ENCODE assay signal across 14 cellular contexts in the genomic region with DNA sequence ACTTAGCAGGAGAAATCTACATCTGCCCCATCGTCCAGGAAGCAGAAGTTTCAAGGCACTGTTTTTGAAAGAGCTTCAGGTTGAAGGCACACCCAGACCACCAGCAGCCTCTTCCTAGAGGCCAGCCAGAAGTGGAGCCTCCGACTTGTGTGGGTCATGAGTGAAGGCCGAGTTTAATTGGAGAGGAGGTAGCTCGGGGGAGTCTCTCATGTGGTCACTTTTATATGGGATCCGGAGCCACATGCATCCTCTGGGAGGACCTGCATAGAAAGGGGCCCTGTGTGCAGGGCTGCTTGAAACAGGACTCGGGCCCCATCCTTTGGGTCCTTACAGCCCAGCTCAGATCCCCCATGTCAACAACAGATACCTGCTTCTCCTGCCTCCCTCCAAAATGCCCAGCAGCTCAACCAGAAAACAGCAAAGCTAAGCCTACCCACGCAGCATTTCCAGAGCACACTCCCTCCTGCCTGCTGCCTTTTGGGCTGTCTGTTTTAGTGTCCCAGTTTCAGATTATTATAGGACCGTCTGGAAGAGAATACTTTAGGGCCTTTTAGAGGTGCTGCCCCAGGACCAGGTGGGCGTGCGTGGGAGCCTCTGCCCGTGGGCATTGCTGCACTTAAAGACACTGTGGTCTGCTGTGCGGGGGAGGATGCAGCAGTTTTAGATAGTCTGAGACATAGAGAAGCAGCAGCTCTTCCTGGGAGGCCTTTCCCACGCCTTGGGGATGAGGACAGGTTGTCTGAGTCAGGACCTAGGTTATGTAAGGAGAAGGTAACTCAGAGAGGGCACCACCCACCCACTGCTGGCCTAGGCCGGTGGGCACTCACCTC. TPM values are rescaled to one million over a fixed set of nuclear protein-coding genes. Genes with fewer than 3 reads are reported as not detected.
DNase-seq lines count a peak whose midpoint lies in the region; ATAC-seq, FAIRE-seq and TF ChIP-seq lines count a peak whose summit lies in the region.
"Had no signal": no experiment of that assay in that cellular context is flagged by ENCODE, and none has a peak within 500 bp of the region (broad histone marks: within the 10 kb centered on the region; RNA-seq: fewer than 3 reads in every experiment).

No MANE protein-coding gene starts in this region.

- H3K9ac ChIP-seq in astrocyte (ENCODE audit: low read length): no peak overlapping the region

- H3K27me3 ChIP-seq in astrocyte (ENCODE audit: insufficient read depth, low read length) (no peaks in the 10 kb centered on the region), transverse colon (no peaks in the 10 kb centered on the region)
- H3K27me3 ChIP-seq: ovary had no signal

- intact Hi-C loops in transverse colon (cut with DNase I; ENCODE audit: low total_unique reads): no loop called here

- H3K27ac ChIP-seq in astrocyte (ENCODE audit: low read depth, low read length) (no peak overlapping the region), transverse colon (peak overlapping the region in 3 of 4 donors; percentile 35 to 55 (median 52))
- H3K27ac ChIP-seq: ovary had no signal

- TF ChIP-seq CTCF in astrocyte (IDR thresholded peaks at IDR 0.05; ENCODE audit: insufficient read depth, low read depth, low read length): no peak
- TF ChIP-seq CTCF in transverse colon (IDR thresholded peaks at IDR 0.05): no peak

- peak overlapping the region; percentile 29 for H3K27ac Mint-ChIP-seq in astrocyte (ENCODE audit: unreplicated experiment)
- H3K27ac Mint-ChIP-seq: activated B cell treated with CpG ODN at 0.5 μM for 24 hours had no signal

- H2AFZ ChIP-seq in astrocyte (ENCODE audit: low read depth, low read length): no peak overlapping the region

- WGBS in transverse colon (ENCODE audit: low coverage in 1 of 2), 2 donors: 83 to 85% methylated on average over 3 to 14 of the region's 14 CpGs

- ATAC-seq in GM21786 (IDR thresholded peaks at IDR 0.05; ENCODE audit: unreplicated experiment): no peak

- peaks cover 54% of the 10 kb centered on the region for H3K4me1 Mint-ChIP-seq in astrocyte (ENCODE audit: low read depth, unreplicated experiment)

- no peak overlapping the region for H3K4me2 ChIP-seq in astrocyte (ENCODE audit: low read length)

- H3K4me1 ChIP-seq in astrocyte (ENCODE audit: insufficient read depth, low read length) (peaks cover 36% of the 10 kb centered on the region), transverse colon (peaks cover 13 to 61% (median 46%) of the 10 kb centered on the region in 4 donors)

- peaks cover 7% of the 10 kb centered on the region for H3K36me3 ChIP-seq in astrocyte (ENCODE audit: insufficient read depth, low read length)
- H3K36me3 ChIP-seq in transverse colon: no peaks in the 10 kb centered on the region
- H3K36me3 ChIP-seq: ovary had no signal

- H3K4me3 ChIP-seq in astrocyte (ENCODE audit: insufficient read depth, low read depth, low read length) (no peak overlapping the region), transverse colon (no peak overlapping the region)
- H3K4me3 ChIP-seq: ovary had no signal

- no peak for FAIRE-seq in astrocyte (lab: Jason Lieb, UNC)

- H3K4me3 Mint-ChIP-seq in astrocyte (ENCODE audit: unreplicated experiment): no peak overlapping the region
- H3K4me3 Mint-ChIP-seq: activated B cell treated with CpG ODN at 0.5 μM for 24 hours had no signal

- no peak for TF ChIP-seq POLR2A in transverse colon (IDR thresholded peaks at IDR 0.05)

- H3K36me3 Mint-ChIP-seq in astrocyte (ENCODE audit: low read depth, unreplicated experiment): peaks cover 12% of the 10 kb centered on the region

- TF ChIP-seq EP300 in transverse colon (IDR thresholded peaks at IDR 0.05; ENCODE audit: low read depth): no peak

- H3K27me3 Mint-ChIP-seq in astrocyte (ENCODE audit: low read depth, unreplicated experiment): no peaks in the 10 kb centered on the region
- H3K27me3 Mint-ChIP-seq: activated B cell treated with CpG ODN at 0.5 μM for 24 hours had no signal

- peaks cover 1% of the 10 kb centered on the region for H3K9me3 Mint-ChIP-seq in astrocyte (ENCODE audit: unreplicated experiment)

- peaks cover 98% of the 10 kb centered on the region for H4K20me1 ChIP-seq in astrocyte (ENCODE audit: insufficient read depth, low read length)

- DNase-seq in activated effector memory CD4-positive, alpha-beta T cell treated with anti-CD3 and anti-CD28 coated beads, Interleukin-2, amount 50 U/mL, for 16 hours: peak; percentile 60
- DNase-seq in activated effector memory CD4-positive, alpha-beta T cell treated with Interleukin-2 at 50 U/mL for 16 hours: no peak
- DNase-seq in astrocyte (ENCODE audit: low read depth) (no peak), mesenteric fat pad (ENCODE audit: low spot score) (peak; percentile 62), transverse colon (peak; percentile 3), HT-29 (ENCODE audit: low spot score) (no peak), activated gamma-delta T cell treated with Interleukin-2 at 50 U/mL for 16 hours (no peak)
- DNase-seq: activated B cell treated with CpG ODN at 0.5 μM for 24 hours, cerebellar nuclear complex, DMS79, Karpas-422, NCI-H345 had no signal

- in situ Hi-C loops in transverse colon (cut with MboI; ENCODE audit: low pct_ligation_motif_present in 1 of 4, low pct_unique_long_range_greater_than_20kb in 1 of 4, low sequenced_read_pairs in 3 of 4): no loop called here

- H3K79me2 ChIP-seq in astrocyte (ENCODE audit: insufficient read depth, low read length): peaks cover 100% of the 10 kb centered on the region

- H3K9me3 ChIP-seq in astrocyte (ENCODE audit: insufficient read depth, low read depth, low read length): no peaks in the 10 kb centered on the region
- no peaks in the 10 kb centered on the region for H3K9me3 ChIP-seq in transverse colon
- H3K9me3 ChIP-seq: ovary had no signal

RNA-seq across cellular contexts. Expression of a gene that starts 29.5 kb away (rescaled TPM):
- 163 and 176 TPM in 2 replicates for total RNA-seq in astrocyte
- 293 TPM for total RNA-seq in mesenteric fat pad
- 100 to 1,000 TPM; 124 to 368 (median 158) TPM for total RNA-seq in transverse colon
- 147 and 162 TPM in 2 replicates for total RNA-seq in HT-29 (2014; rRNA removed; shearing (Covaris generic))

Comparison
In these comparisons a context has a peak if more than half of its experiments do, and no peak if none do; other contexts are left out.
1. DNase-seq: peak in activated effector memory CD4-positive, alpha-beta T cell treated with anti-CD3 and anti-CD28 coated beads, Interleukin-2, amount 50 U/mL, for 16 hours (single experiment), mesenteric fat pad (single experiment) and transverse colon (single experiment); none in activated effector memory CD4-positive, alpha-beta T cell treated with Interleukin-2 at 50 U/mL for 16 hours (single experiment), astrocyte (single experiment), HT-29 (single experiment) and activated gamma-delta T cell treated with Interleukin-2 at 50 U/mL for 16 hours (single experiment).